In the genomic region with DNA sequence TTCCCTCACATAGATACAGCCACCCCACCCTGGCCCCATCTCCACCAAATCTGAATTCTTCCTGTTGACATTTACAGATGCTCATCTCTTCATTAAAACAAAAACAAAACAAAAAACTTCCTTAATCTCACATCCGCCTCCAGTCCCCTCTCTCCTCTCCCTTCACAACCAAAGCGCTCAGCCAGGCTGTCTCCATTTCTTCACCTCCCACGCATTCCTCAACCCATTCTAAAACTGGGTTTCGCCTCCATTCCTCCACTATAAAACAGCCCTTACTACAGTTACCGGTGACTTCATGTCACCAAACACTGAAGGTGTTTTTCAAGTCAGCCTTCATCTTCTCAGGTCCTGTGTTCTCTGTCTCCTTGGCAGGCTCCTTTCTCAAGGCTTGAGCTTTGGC, we compare ENCODE assay signal across 18 cellular contexts. TPM values are rescaled to one million over a fixed set of nuclear protein-coding genes. Genes with fewer than 3 reads are reported as not detected.
A peak's percentile ranks its signal among the peaks of the same experiment; 100 is the strongest.
DNase-seq lines count a peak whose midpoint lies in the region; ATAC-seq, FAIRE-seq and TF ChIP-seq lines count a peak whose summit lies in the region.
"Had no signal": no experiment of that assay in that cellular context is flagged by ENCODE, and none has a peak within 500 bp of the region (broad histone marks: within the 10 kb centered on the region; RNA-seq: fewer than 3 reads in every experiment).

No MANE protein-coding gene starts in this region.

- no peak overlapping the region for H4K91ac ChIP-seq in neuronal stem cell (ENCODE audit: low read depth, low read length, poor library complexity)

- H2AFZ ChIP-seq in HepG2 (ENCODE audit: low read length) (no peak overlapping the region), neuronal stem cell (ENCODE audit: low read length) (peak overlapping the region; percentile 90)

- H3K79me2 ChIP-seq in HepG2 (ENCODE audit: insufficient read depth, low read length), result peaks cover 2% of the 10 kb centered on the region

- in situ Hi-C loops in HepG2 (cut with HindIII; ENCODE audit: extremely low pct_ligation_motif_present, low pct_unique_long_range_greater_than_20kb), result no loop called here

- H3K4me2 ChIP-seq in HepG2 (ENCODE audit: low read depth, low read length) (peak overlapping the region; percentile 85), neuronal stem cell (ENCODE audit: insufficient read depth, low read length, poor library complexity, severe bottlenecking) (no peak overlapping the region)
- H3K4me2 ChIP-seq: KMS-11 had no signal

- H3K18ac ChIP-seq in neuronal stem cell (ENCODE audit: low read length), result peak overlapping the region; percentile 93

- H3K36me3 Mint-ChIP-seq in endothelial cell (ENCODE audit: low read depth, unreplicated experiment), result peaks cover 9% of the 10 kb centered on the region

- BruUV-seq in HepG2 (replicated peaks; lab: Mats Ljungman, UMichigan), result no TSS peak

- H2BK5ac ChIP-seq in neuronal stem cell (ENCODE audit: low read length), result peak overlapping the region; percentile 49

- H3K9me3 Mint-ChIP-seq in endothelial cell (ENCODE audit: unreplicated experiment), result no peaks in the 10 kb centered on the region

- no peak for TF ChIP-seq EP300 in HepG2 (IDR thresholded peaks at IDR 0.05; ENCODE audit: low read depth in 2 of 2, low read length in 2 of 2)
- TF ChIP-seq EP300 in HepG2 (CRISPR knock-in tag; IDR thresholded peaks at IDR 0.05; ENCODE audit: borderline replicate concordance), result no peak

- no peak overlapping the region for H3K4ac ChIP-seq in neuronal stem cell (ENCODE audit: low read length)

- POLR2A ChIA-PET in HepG2 (lab: Yijun Ruan, JAX), result interaction anchor here (0.6 to 7.1 kb wide), 5 partner anchors 8 to 122 kb away, joined by 3 to 62 read pairs (median 5); partner anchors contain the start of genes BACE1, CEP164 and SIDT2

- peak overlapping the region; percentile 28 for H3K27ac Mint-ChIP-seq in endothelial cell (ENCODE audit: unreplicated experiment)

- no peaks in the 10 kb centered on the region for H4K20me1 ChIP-seq in HepG2 (ENCODE audit: insufficient read depth, low read length)

- peaks cover 75% of the 10 kb centered on the region for H3K4me1 ChIP-seq in HepG2 (ENCODE audit: insufficient read depth, low read length)
- H3K4me1 ChIP-seq in right lobe of liver, result peaks cover 0 to 37% (median 13%) of the 10 kb centered on the region in 4 donors
- peaks cover 16 to 20% of the 10 kb centered on the region in 2 donors for H3K4me1 ChIP-seq in neuronal stem cell (ENCODE audit: control insufficient read depth in 2 of 2, insufficient read depth in 1 of 2, low read depth in 1 of 2, low read length in 2 of 2)
- peaks cover 12 to 19% of the 10 kb centered on the region in 2 donors for H3K4me1 ChIP-seq in kidney (ENCODE audit: control insufficient read depth in 1 of 2, insufficient read depth in 1 of 2, low read depth in 1 of 2, low read length in 2 of 2)

- no peaks in the 10 kb centered on the region for H3K27me3 Mint-ChIP-seq in endothelial cell (ENCODE audit: unreplicated experiment)

- peaks cover 23% of the 10 kb centered on the region for H3K4me1 Mint-ChIP-seq in endothelial cell (ENCODE audit: unreplicated experiment)

- no peak overlapping the region for H2BK12ac ChIP-seq in neuronal stem cell (ENCODE audit: low read length)

- H3K27me3 ChIP-seq in HepG2 (ENCODE audit: control insufficient read depth in 1 of 2, insufficient read depth in 2 of 2, low read length in 2 of 2) (no peaks in the 10 kb centered on the region), right lobe of liver (no peaks in the 10 kb centered on the region), neuronal stem cell (ENCODE audit: control insufficient read depth in 3 of 3, insufficient read depth in 3 of 3, low read depth in 1 of 3, low read length in 3 of 3) (no peaks in the 10 kb centered on the region)
- H3K27me3 ChIP-seq: transverse colon had no signal

- intact Hi-C loops in HepG2 (cut with micrococcal nuclease; ENCODE audit: unreplicated experiment), result no loop called here
- intact Hi-C loops in right lobe of liver (cut with DNase I), result no loop called here
- intact Hi-C loops in kidney (cut with DNase I), result no loop called here

- H3K79me1 ChIP-seq in neuronal stem cell (ENCODE audit: low read depth, low read length), result no peaks in the 10 kb centered on the region

- no peak overlapping the region for H4K8ac ChIP-seq in neuronal stem cell (ENCODE audit: low read depth, low read length)

- H3K9me3 ChIP-seq in HepG2 (ENCODE audit: low read length) (no peaks in the 10 kb centered on the region), right lobe of liver (no peaks in the 10 kb centered on the region), neuronal stem cell (replicated peaks in 1 of 2; ENCODE audit: control insufficient read depth in 2 of 2, insufficient read depth in 1 of 2, low read depth in 1 of 2, low read length in 2 of 2) (no peaks in the 10 kb centered on the region), kidney (ENCODE audit: control insufficient read depth in 1 of 2, low read length in 2 of 2) (no peaks in the 10 kb centered on the region)
- H3K9me3 ChIP-seq: left ventricle myocardium inferior, transverse colon had no signal

- DNase-seq in HepG2 (ENCODE audit: low spot score) (no peak), right lobe of liver (no peak), endothelial cell (ENCODE audit: low spot score) (no peak), neuronal stem cell (ENCODE audit: low spot score) (no peak), kidney (no peak)
- DNase-seq: left ventricle myocardium inferior; NCI-H1694 treated with DMSO at 0.1 percent for 48 hours; NCI-H748 treated with DMSO at 0.1 percent for 48 hours; stimulated activated CD4-positive, alpha-beta T cell treated with anti-CD3 and anti-CD28 coated beads, Interleukin-15, amount 100 ng/mL, for 24 hours; T-helper 2 cell had no signal

- H2BK120ac ChIP-seq in neuronal stem cell (ENCODE audit: low read depth, low read length), result peak overlapping the region; percentile 3

- H3K4me3 ChIP-seq in HepG2 (replicated peaks in 1 of 3; ENCODE audit: insufficient read depth in 1 of 3, low read depth in 2 of 3, low read length in 3 of 3) (peak overlapping the region; percentile 62 to 78 (median 65); a peak in 4 of 6 replicates), right lobe of liver (no peak overlapping the region), neuronal stem cell (ENCODE audit: low read length in 2 of 2) (no peak overlapping the region), kidney (ENCODE audit: low read length in 2 of 2) (peak overlapping the region in 1 of 2 donors; percentile 29)
- H3K4me3 ChIP-seq: transverse colon had no signal

- no peak for FAIRE-seq in HepG2 (lab: Jason Lieb, UNC)
- FAIRE-seq in kidney (lab: Jason Lieb, UNC), result no peak
- FAIRE-seq: D721Med, endothelial cell of umbilical vein had no signal

- H3K36me3 ChIP-seq in HepG2 (replicated peaks in 1 of 2; ENCODE audit: control insufficient read depth in 1 of 2, insufficient read depth in 2 of 2, low read length in 2 of 2) (no peaks in the 10 kb centered on the region; a peak in 1 of 5 replicates), right lobe of liver (no peaks in the 10 kb centered on the region), neuronal stem cell (replicated peaks in 1 of 2; ENCODE audit: control insufficient read depth in 2 of 2, insufficient read depth in 2 of 2, low read length in 2 of 2) (peaks cover 3 to 4% of the 10 kb centered on the region in 2 donors), kidney (ENCODE audit: control insufficient read depth in 1 of 2, insufficient read depth in 2 of 2, low read length in 2 of 2) (peaks cover 0 to 4% of the 10 kb centered on the region in 2 donors)
- H3K36me3 ChIP-seq: transverse colon had no signal

- H3K9ac ChIP-seq in HepG2 (ENCODE audit: insufficient read depth, low read depth, low read length) (peak overlapping the region; percentile 71; the same call in 1 of the 2 replicates), neuronal stem cell (ENCODE audit: low read depth, low read length, poor library complexity) (no peak overlapping the region), kidney (ENCODE audit: low read length in 2 of 2) (peak overlapping the region in 1 of 2 donors; percentile 65)
- H3K9ac ChIP-seq: KMS-11 had no signal

- 49% methylated on average over 5 of the region's 5 CpGs for WGBS in HepG2 (ENCODE audit: low lambda C conversion rate)
- 82% methylated on average over 5 of the region's 5 CpGs for WGBS in right lobe of liver (ENCODE audit: insufficient coverage, low coverage, low lambda C conversion rate, missing lambda C conversion rate)
- 100% methylated on average over 3 of the region's 5 CpGs; no CpG with 5 or more reads in 1 of the 2 donors for WGBS in neuronal stem cell (ENCODE audit: extremely low coverage in 2 of 2, insufficient read length in 2 of 2, insufficient replicate concordance in 1 of 2), 2 donors

- CTCF ChIA-PET in HepG2 (lab: Yijun Ruan, JAX; ENCODE audit: low intra/inter-chr PET ratio, low total read pairs), result no interaction called here

- TF ChIP-seq RAD21 in HepG2 (CRISPR knock-in tag; IDR thresholded peaks at IDR 0.05), result no peak

- H2AK5ac ChIP-seq in neuronal stem cell (ENCODE audit: low read depth, low read length), result peak overlapping the region; percentile 12

- TF ChIP-seq POLR2A in HepG2 (IDR thresholded peaks at IDR 0.05; ENCODE audit: insufficient read depth in 1 of 2, low read depth in 2 of 2, low read length in 2 of 2) (no peak), right lobe of liver (IDR thresholded peaks at IDR 0.05) (no peak)

- H2BK15ac ChIP-seq in neuronal stem cell (ENCODE audit: low read length), result no peak overlapping the region

- H3K27ac ChIP-seq in HepG2 (ENCODE audit: extremely low read length, insufficient read depth, low read length), result peak overlapping the region; percentile 92
- H3K27ac ChIP-seq in right lobe of liver, result no peak overlapping the region
- peak overlapping the region; percentile 71 for H3K27ac ChIP-seq in neuronal stem cell (replicated peaks; ENCODE audit: low read length)
- H3K27ac ChIP-seq in kidney (ENCODE audit: low read depth in 2 of 2, low read length in 2 of 2), result no peak overlapping the region
- H3K27ac ChIP-seq: KMS-11, left ventricle myocardium inferior, RWPE1, transverse colon had no signal

- no peak for TF ChIP-seq CTCF in HepG2 (CRISPR knock-in tag; IDR thresholded peaks at IDR 0.05)
- TF ChIP-seq CTCF in right lobe of liver (IDR thresholded peaks at IDR 0.05), result no peak
- no peak for TF ChIP-seq CTCF in endothelial cell (IDR thresholded peaks at IDR 0.05; ENCODE audit: unreplicated experiment)
- TF ChIP-seq CTCF in kidney (IDR thresholded peaks at IDR 0.05; ENCODE audit: borderline replicate concordance, extremely low read depth, insufficient read depth), result no peak

- no peak overlapping the region for H3K14ac ChIP-seq in neuronal stem cell (ENCODE audit: low read length)

- ATAC-seq in HepG2 (no peak), right lobe of liver (no peak), GM19328 (IDR thresholded peaks at IDR 0.05; ENCODE audit: unreplicated experiment) (no peak), GM19395 (IDR thresholded peaks at IDR 0.05; ENCODE audit: unreplicated experiment) (no peak), GM21390 (IDR thresholded peaks at IDR 0.05; ENCODE audit: unreplicated experiment) (no peak)

- peak overlapping the region; percentile 76 for H3K4me3 Mint-ChIP-seq in endothelial cell (ENCODE audit: unreplicated experiment)

- H3K23ac ChIP-seq in neuronal stem cell (ENCODE audit: low read depth, low read length, poor library complexity), result no peak overlapping the region

RNA-seq across cellular contexts. Expression of gene BACE1-AS, which starts 9.6 kb away (rescaled TPM):
- total RNA-seq in HepG2 (2016; rRNA removed; fragmentation: Illumina TruSeq; extraction: Trizol), result 2.0 and 2.9 TPM in 2 replicates
- 0.26 and 0.51 TPM in 2 replicates for total RNA-seq in HepG2 (2016; cell fraction: cytosol; rRNA removed; fragmentation: Illumina TruSeq; extraction: Trizol; ENCODE audit: low read depth)
- 2.1 and 2.3 TPM in 2 replicates for total RNA-seq in HepG2 (2016; cell fraction: insoluble cytoplasmic fraction; rRNA removed; fragmentation: Illumina TruSeq; extraction: Trizol)
- 0.76 and 0.87 TPM in 2 replicates for total RNA-seq in HepG2 (2016; cell fraction: membrane; rRNA removed; fragmentation: Illumina TruSeq; extraction: Trizol)
- total RNA-seq in HepG2 (2016; cell fraction: nucleus; rRNA removed; fragmentation: Illumina TruSeq; extraction: Trizol), result 4.0 and 4.3 TPM in 2 replicates
- polyA plus RNA-seq in HepG2 (2011; rRNA removed), result 3.6 and 3.9 TPM in 2 replicates
- 2.0 and 2.7 TPM in 2 replicates for polyA plus RNA-seq in HepG2 (2011; cell fraction: cytosol; rRNA removed)
- 5.7 and 7.1 TPM in 2 replicates for polyA plus RNA-seq in HepG2 (2011; cell fraction: nucleus; rRNA removed)
- 2.7 and 4.0 TPM in 2 replicates for polyA plus RNA-seq in HepG2 (2012)
- 0.40 TPM in 1 of 2 replicates, not detected in the other for polyA plus RNA-seq in HepG2 (2016; cell fraction: cytosol; fragmentation: Illumina TruSeq; extraction: Trizol; ENCODE audit: low read depth)
- polyA plus RNA-seq in HepG2 (2016; cell fraction: insoluble cytoplasmic fraction; fragmentation: Illumina TruSeq; extraction: Trizol; ENCODE audit: low read depth), result 2.5 and 3.2 TPM in 2 replicates
- polyA plus RNA-seq in HepG2 (2016; cell fraction: membrane; fragmentation: Illumina TruSeq; extraction: Trizol; ENCODE audit: low read depth), result 0.06 and 0.50 TPM in 2 replicates
- polyA plus RNA-seq in HepG2 (2016; cell fraction: nucleus; fragmentation: Illumina TruSeq; extraction: Trizol; ENCODE audit: insufficient read depth, low read depth), result 7.5 and 8.1 TPM in 2 replicates
- 6.8 and 9.4 TPM in 2 replicates for polyA minus RNA-seq in HepG2 (2011; rRNA and poly(A)+ RNA removed; ENCODE audit: low replicate concordance)
- polyA minus RNA-seq in HepG2 (2011; cell fraction: cytosol; rRNA and poly(A)+ RNA removed), result 3.7 and 5.8 TPM in 2 replicates
- polyA minus RNA-seq in HepG2 (2011; cell fraction: nucleus; rRNA and poly(A)+ RNA removed), result 6.6 and 6.7 TPM in 2 replicates
- 1 to 10 TPM in 5 of 6 experiments, under 1 TPM in 1; 0.75 to 2.9 (median 2.1) TPM for total RNA-seq in right lobe of liver
- 10.2 TPM for total RNA-seq in endothelial cell (ENCODE audit: unreplicated experiment)
- 13.3 TPM for polyA plus RNA-seq in neuronal stem cell (2013, experiment 1 of 2)
- polyA plus RNA-seq in neuronal stem cell (2013, experiment 2 of 2), result 14.0 TPM
- total RNA-seq in kidney, result 8.9 TPM
- polyA plus RNA-seq in kidney (ENCODE audit: insufficient read depth, low read depth, low replicate concordance), result 8.0 TPM

RNA-seq across cellular contexts. Expression of gene BACE1, which starts 15.3 kb away (rescaled TPM):
- 7.5 and 10.2 TPM in 2 replicates for total RNA-seq in HepG2 (2016; rRNA removed; fragmentation: Illumina TruSeq; extraction: Trizol)
- total RNA-seq in HepG2 (2016; cell fraction: cytosol; rRNA removed; fragmentation: Illumina TruSeq; extraction: Trizol; ENCODE audit: low read depth), result 2.1 and 2.2 TPM in 2 replicates
- total RNA-seq in HepG2 (2016; cell fraction: insoluble cytoplasmic fraction; rRNA removed; fragmentation: Illumina TruSeq; extraction: Trizol), result 8.4 and 9.7 TPM in 2 replicates
- 4.8 and 6.0 TPM in 2 replicates for total RNA-seq in HepG2 (2016; cell fraction: membrane; rRNA removed; fragmentation: Illumina TruSeq; extraction: Trizol)
- total RNA-seq in HepG2 (2016; cell fraction: nucleus; rRNA removed; fragmentation: Illumina TruSeq; extraction: Trizol), result 9.1 and 11.5 TPM in 2 replicates
- 17.9 and 19.0 TPM in 2 replicates for polyA plus RNA-seq in HepG2 (2011; rRNA removed)
- 14.6 and 15.9 TPM in 2 replicates for polyA plus RNA-seq in HepG2 (2011; cell fraction: cytosol; rRNA removed)
- 44.0 and 49.0 TPM in 2 replicates for polyA plus RNA-seq in HepG2 (2011; cell fraction: nucleus; rRNA removed)
- polyA plus RNA-seq in HepG2 (2012), result 12.2 and 14.8 TPM in 2 replicates
- polyA plus RNA-seq in HepG2 (2016; cell fraction: cytosol; fragmentation: Illumina TruSeq; extraction: Trizol; ENCODE audit: low read depth), result 2.2 and 2.4 TPM in 2 replicates
- 10.6 and 11.0 TPM in 2 replicates for polyA plus RNA-seq in HepG2 (2016; cell fraction: insoluble cytoplasmic fraction; fragmentation: Illumina TruSeq; extraction: Trizol; ENCODE audit: low read depth)
- polyA plus RNA-seq in HepG2 (2016; cell fraction: membrane; fragmentation: Illumina TruSeq; extraction: Trizol; ENCODE audit: low read depth), result 4.9 and 5.8 TPM in 2 replicates
- polyA plus RNA-seq in HepG2 (2016; cell fraction: nucleus; fragmentation: Illumina TruSeq; extraction: Trizol; ENCODE audit: insufficient read depth, low read depth), result 21.9 and 23.8 TPM in 2 replicates
- 41.2 and 52.9 TPM in 2 replicates for polyA minus RNA-seq in HepG2 (2011; rRNA and poly(A)+ RNA removed; ENCODE audit: low replicate concordance)
- 7.0 and 13.9 TPM in 2 replicates for polyA minus RNA-seq in HepG2 (2011; cell fraction: cytosol; rRNA and poly(A)+ RNA removed)
- polyA minus RNA-seq in HepG2 (2011; cell fraction: nucleus; rRNA and poly(A)+ RNA removed), result 7.8 and 8.6 TPM in 2 replicates
- total RNA-seq in right lobe of liver, result 10 to 100 TPM; 19.2 to 42.8 (median 23.7) TPM
- total RNA-seq in endothelial cell (ENCODE audit: unreplicated experiment), result 28.4 TPM
- 14.9 TPM for polyA plus RNA-seq in neuronal stem cell (2013, experiment 1 of 2)
- 15.1 TPM for polyA plus RNA-seq in neuronal stem cell (2013, experiment 2 of 2)
- 24.5 TPM for total RNA-seq in kidney
- polyA plus RNA-seq in kidney (ENCODE audit: insufficient read depth, low read depth, low replicate concordance), result 11.7 TPM

RNA-seq across cellular contexts. Expression of gene CEP164, which starts 26.9 kb away (rescaled TPM):
- total RNA-seq in HepG2 (2016; rRNA removed; fragmentation: Illumina TruSeq; extraction: Trizol), result 9.6 and 15.2 TPM in 2 replicates
- 14.5 and 15.6 TPM in 2 replicates for total RNA-seq in HepG2 (2016; cell fraction: cytosol; rRNA removed; fragmentation: Illumina TruSeq; extraction: Trizol; ENCODE audit: low read depth)
- total RNA-seq in HepG2 (2016; cell fraction: insoluble cytoplasmic fraction; rRNA removed; fragmentation: Illumina TruSeq; extraction: Trizol), result 7.8 and 17.7 TPM in 2 replicates
- total RNA-seq in HepG2 (2016; cell fraction: membrane; rRNA removed; fragmentation: Illumina TruSeq; extraction: Trizol), result 7.5 and 7.9 TPM in 2 replicates
- total RNA-seq in HepG2 (2016; cell fraction: nucleus; rRNA removed; fragmentation: Illumina TruSeq; extraction: Trizol), result 18.0 and 22.9 TPM in 2 replicates
- polyA plus RNA-seq in HepG2 (2011; rRNA removed), result 9.8 and 11.4 TPM in 2 replicates
- polyA plus RNA-seq in HepG2 (2011; cell fraction: cytosol; rRNA removed), result 4.5 and 5.1 TPM in 2 replicates
- 41.9 and 50.5 TPM in 2 replicates for polyA plus RNA-seq in HepG2 (2011; cell fraction: nucleus; rRNA removed)
- polyA plus RNA-seq in HepG2 (2012), result 5.9 and 7.9 TPM in 2 replicates
- polyA plus RNA-seq in HepG2 (2016; cell fraction: cytosol; fragmentation: Illumina TruSeq; extraction: Trizol; ENCODE audit: low read depth), result 0.96 and 1.0 TPM in 2 replicates
- 4.9 and 7.5 TPM in 2 replicates for polyA plus RNA-seq in HepG2 (2016; cell fraction: insoluble cytoplasmic fraction; fragmentation: Illumina TruSeq; extraction: Trizol; ENCODE audit: low read depth)
- 1.5 and 1.6 TPM in 2 replicates for polyA plus RNA-seq in HepG2 (2016; cell fraction: membrane; fragmentation: Illumina TruSeq; extraction: Trizol; ENCODE audit: low read depth)
- polyA plus RNA-seq in HepG2 (2016; cell fraction: nucleus; fragmentation: Illumina TruSeq; extraction: Trizol; ENCODE audit: insufficient read depth, low read depth), result 40.5 and 41.1 TPM in 2 replicates
- polyA minus RNA-seq in HepG2 (2011; rRNA and poly(A)+ RNA removed; ENCODE audit: low replicate concordance), result 11.0 and 27.5 TPM in 2 replicates
- 3.5 and 3.7 TPM in 2 replicates for polyA minus RNA-seq in HepG2 (2011; cell fraction: cytosol; rRNA and poly(A)+ RNA removed)
- polyA minus RNA-seq in HepG2 (2011; cell fraction: nucleus; rRNA and poly(A)+ RNA removed), result 14.2 and 17.9 TPM in 2 replicates
- 10 to 100 TPM in 2 of 6 experiments, 1 to 10 TPM in 4; 7.2 to 11.2 (median 8.6) TPM for total RNA-seq in right lobe of liver
- 28.6 TPM for total RNA-seq in endothelial cell (ENCODE audit: unreplicated experiment)
- 30.9 TPM for polyA plus RNA-seq in neuronal stem cell (2013, experiment 1 of 2)
- polyA plus RNA-seq in neuronal stem cell (2013, experiment 2 of 2), result 29.7 TPM
- 30.7 TPM for total RNA-seq in kidney
- 7.9 TPM for polyA plus RNA-seq in kidney (ENCODE audit: insufficient read depth, low read depth, low replicate concordance)

Comparison
In these comparisons a context has a peak if more than half of its experiments do, and no peak if none do; other contexts are left out.
1. H3K27ac ChIP-seq: peak in HepG2 (single experiment) and neuronal stem cell (single experiment); none in right lobe of liver (0 of 3) and kidney (0 of 2).
2. H3K4me3 ChIP-seq: peak in HepG2 (3 of 3); none in right lobe of liver (0 of 3) and neuronal stem cell (0 of 2).